Comparison of ENCODE assay signal across 12 cellular contexts in genomic region chr21:33292724-33293123, GRCh38. TPM values are rescaled to one million over a fixed set of nuclear protein-coding genes. Genes with fewer than 3 reads are reported as not detected.
DNase-seq lines count a peak whose midpoint lies in the region; ATAC-seq and TF ChIP-seq lines count a peak whose summit lies in the region.
"Had no signal": no experiment of that assay in that cellular context is flagged by ENCODE, and none has a peak within 500 bp of the region (broad histone marks: within the 10 kb centered on the region; RNA-seq: fewer than 3 reads in every experiment).

No MANE protein-coding gene starts in this region.

- H2BK15ac ChIP-seq in neuronal stem cell (ENCODE audit: low read length): no peak overlapping the region

- H3K27ac ChIP-seq in neuronal stem cell (replicated peaks; ENCODE audit: low read length): no peak overlapping the region
- H3K27ac ChIP-seq: SJCRH30 had no signal

- H2AK5ac ChIP-seq in neuronal stem cell (ENCODE audit: low read depth, low read length): no peak overlapping the region

- peaks cover 0 to 2% of the 10 kb centered on the region in 2 donors for H3K36me3 ChIP-seq in neuronal stem cell (replicated peaks in 1 of 2; ENCODE audit: control insufficient read depth in 2 of 2, insufficient read depth in 2 of 2, low read length in 2 of 2)
- H3K36me3 ChIP-seq: SJCRH30 had no signal

- no peak overlapping the region for H3K9ac ChIP-seq in neuronal stem cell (ENCODE audit: low read depth, low read length, poor library complexity)

- H3K27ac Mint-ChIP-seq in activated T-helper 17 cell treated with anti-CD3 and anti-CD28 coated beads, Interleukin-2, amount 50 U/mL, for 72 hours: peak overlapping the region; percentile 48

- no peak overlapping the region for H2BK120ac ChIP-seq in neuronal stem cell (ENCODE audit: low read depth, low read length)

- H3K9me3 ChIP-seq in neuronal stem cell (replicated peaks in 1 of 2; ENCODE audit: control insufficient read depth in 2 of 2, insufficient read depth in 1 of 2, low read depth in 1 of 2, low read length in 2 of 2): no peaks in the 10 kb centered on the region
- H3K9me3 ChIP-seq: SJCRH30 had no signal

- H3K36me3 Mint-ChIP-seq in activated T-helper 17 cell treated with anti-CD3 and anti-CD28 coated beads, Interleukin-2, amount 50 U/mL, for 72 hours (ENCODE audit: low read depth): peaks cover 71% of the 10 kb centered on the region

- H4K91ac ChIP-seq in neuronal stem cell (ENCODE audit: low read depth, low read length, poor library complexity): no peak overlapping the region

- no peaks in the 10 kb centered on the region for H3K27me3 Mint-ChIP-seq in activated T-helper 17 cell treated with anti-CD3 and anti-CD28 coated beads, Interleukin-2, amount 50 U/mL, for 72 hours

- no peak overlapping the region for H4K8ac ChIP-seq in neuronal stem cell (ENCODE audit: low read depth, low read length)

- no peak for TF ChIP-seq CTCF in GM13976 (IDR thresholded peaks at IDR 0.05; ENCODE audit: borderline replicate concordance, control extremely low read depth, extremely low read depth, insufficient read depth, missing control alignments)

- no peaks in the 10 kb centered on the region for H3K9me3 Mint-ChIP-seq in activated T-helper 17 cell treated with anti-CD3 and anti-CD28 coated beads, Interleukin-2, amount 50 U/mL, for 72 hours

- peaks cover 0 to 4% of the 10 kb centered on the region in 2 donors for H3K4me1 ChIP-seq in neuronal stem cell (ENCODE audit: control insufficient read depth in 2 of 2, insufficient read depth in 1 of 2, low read depth in 1 of 2, low read length in 2 of 2)

- no peak overlapping the region for H3K23ac ChIP-seq in neuronal stem cell (ENCODE audit: low read depth, low read length, poor library complexity)

- ATAC-seq in left ventricle myocardium superior (peak; percentile 28), Right ventricle myocardium inferior (no peak), GM19023 (IDR thresholded peaks at IDR 0.05; ENCODE audit: unreplicated experiment) (no peak), GM18861 (IDR thresholded peaks at IDR 0.05; ENCODE audit: unreplicated experiment) (no peak)
- no peak for ATAC-seq in activated T-helper 17 cell treated with anti-CD3 and anti-CD28 coated beads, Interleukin-2, amount 50 U/mL, for 72 hours (replicated peaks)

- peak overlapping the region; percentile 74 for H3K18ac ChIP-seq in neuronal stem cell (ENCODE audit: low read length)

- WGBS in neuronal stem cell (ENCODE audit: extremely low coverage in 2 of 2, insufficient read length in 2 of 2, insufficient replicate concordance in 1 of 2), 2 donors: no CpG with 5 or more reads among the region's 5 CpGs

- H3K4me3 ChIP-seq in neuronal stem cell (ENCODE audit: low read length in 2 of 2): no peak overlapping the region
- H3K4me3 ChIP-seq: SJCRH30 had no signal

- no peak overlapping the region for H3K14ac ChIP-seq in neuronal stem cell (ENCODE audit: low read length)

- no peaks in the 10 kb centered on the region for H3K79me1 ChIP-seq in neuronal stem cell (ENCODE audit: low read depth, low read length)

- no peak overlapping the region for H3K4me2 ChIP-seq in neuronal stem cell (ENCODE audit: insufficient read depth, low read length, poor library complexity, severe bottlenecking)

- no peak overlapping the region for H2AFZ ChIP-seq in neuronal stem cell (ENCODE audit: low read length)

- no peak overlapping the region for H2BK5ac ChIP-seq in neuronal stem cell (ENCODE audit: low read length)

- DNase-seq in left ventricle myocardium superior: no peak
- DNase-seq in Right ventricle myocardium inferior (ENCODE audit: missing footprints): no peak
- DNase-seq in neuronal stem cell (ENCODE audit: low spot score): no peak
- no peak for DNase-seq in GM13976 (ENCODE audit: low spot score)
- DNase-seq: Kasumi-1, NCI-H1417, NCI-H2029, NCI-H510A, SJCRH30 had no signal

- no peaks in the 10 kb centered on the region for H3K27me3 ChIP-seq in neuronal stem cell (ENCODE audit: control insufficient read depth in 3 of 3, insufficient read depth in 3 of 3, low read depth in 1 of 3, low read length in 3 of 3)
- H3K27me3 ChIP-seq: SJCRH30 had no signal

- intact Hi-C loops in left ventricle myocardium superior (cut with micrococcal nuclease): no loop called here
- intact Hi-C loops in Right ventricle myocardium inferior (cut with DNase I): no loop called here

- peaks cover 4% of the 10 kb centered on the region for H3K4me1 Mint-ChIP-seq in activated T-helper 17 cell treated with anti-CD3 and anti-CD28 coated beads, Interleukin-2, amount 50 U/mL, for 72 hours

- no peak overlapping the region for H2BK12ac ChIP-seq in neuronal stem cell (ENCODE audit: low read length)

- no peak overlapping the region for H3K4me3 Mint-ChIP-seq in activated T-helper 17 cell treated with anti-CD3 and anti-CD28 coated beads, Interleukin-2, amount 50 U/mL, for 72 hours

- no peak overlapping the region for H3K4ac ChIP-seq in neuronal stem cell (ENCODE audit: low read length)

- in situ Hi-C loops in GM13976 (cut with MboI; ENCODE audit: low sequenced_read_pairs, unreplicated experiment): no loop called here

RNA-seq across cellular contexts. Expression of gene IL10RB, which starts 26.6 kb away (rescaled TPM):
- total RNA-seq in left ventricle myocardium superior (6.3 TPM), Right ventricle myocardium inferior (8.9 TPM)
- total RNA-seq in activated T-helper 17 cell treated with anti-CD3 and anti-CD28 coated beads, Interleukin-2, amount 50 U/mL, for 72 hours: 10 to 100 TPM; 30.1 to 46.7 TPM
- 4.9 TPM for polyA plus RNA-seq in neuronal stem cell (2013, experiment 1 of 2)
- 4.9 TPM for polyA plus RNA-seq in neuronal stem cell (2013, experiment 2 of 2)

RNA-seq across cellular contexts. Expression of gene IFNAR1, which starts 32.0 kb away (rescaled TPM):
- total RNA-seq in left ventricle myocardium superior: 23.6 TPM
- 31.6 TPM for total RNA-seq in Right ventricle myocardium inferior
- 10 to 100 TPM; 38.5 to 38.8 TPM for total RNA-seq in activated T-helper 17 cell treated with anti-CD3 and anti-CD28 coated beads, Interleukin-2, amount 50 U/mL, for 72 hours
- polyA plus RNA-seq in neuronal stem cell (2013, experiment 1 of 2): 11.8 TPM
- polyA plus RNA-seq in neuronal stem cell (2013, experiment 2 of 2): 14.2 TPM
